Comparison of ENCODE assay signal across 24 cellular contexts in the genomic region with DNA sequence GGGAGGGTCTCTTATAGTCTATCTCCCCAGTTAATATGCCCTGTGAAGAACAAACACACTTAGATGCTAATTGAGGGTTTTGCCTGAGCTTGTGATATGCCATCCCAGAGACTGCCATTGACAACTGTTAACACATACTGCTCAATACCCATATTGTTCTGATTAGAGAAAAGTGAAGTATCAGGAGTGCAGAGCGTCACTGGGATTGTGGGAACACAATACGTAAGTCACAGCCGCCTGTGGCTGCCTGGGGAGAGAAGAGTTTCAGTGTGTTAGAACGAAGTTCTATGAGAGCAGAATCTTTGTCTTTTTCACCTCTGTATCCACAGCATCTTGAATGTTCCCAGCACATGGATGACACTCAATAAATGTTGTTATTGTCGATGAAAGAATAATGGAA.
"Had no signal": no experiment of that assay in that cellular context is flagged by ENCODE, and none has a peak within 500 bp of the region (broad histone marks: within the 10 kb centered on the region; RNA-seq: fewer than 3 reads in every experiment).

No MANE protein-coding gene starts in this region.

- H3K4me1 ChIP-seq: esophagus squamous epithelium, lower lobe of right lung, neural progenitor cell, parathyroid adenoma, upper lobe of right lung, uterus had no signal

- H3K9ac ChIP-seq: neural progenitor cell, parathyroid adenoma had no signal

- H3K4me1 Mint-ChIP-seq: mesothelial cell of epicardium; neural progenitor cell; stimulated activated effector memory CD8-positive, alpha-beta T cell treated with anti-CD3 and anti-CD28 coated beads, Interleukin-12 subunit alpha, Interleukin-12 subunit beta, amount 100 ng/mL, for 72 hours had no signal

- H3K27me3 ChIP-seq: esophagus squamous epithelium, neural progenitor cell, right atrium auricular region, transverse colon, upper lobe of right lung, uterus had no signal

- H3K27ac ChIP-seq: coronary artery, esophagus squamous epithelium, lower lobe of right lung, neural progenitor cell, parathyroid adenoma, right atrium auricular region, transverse colon, upper lobe of right lung, uterus had no signal

- H3K9me3 Mint-ChIP-seq: nephron; neural progenitor cell; stimulated activated effector memory CD8-positive, alpha-beta T cell treated with anti-CD3 and anti-CD28 coated beads, Interleukin-12 subunit alpha, Interleukin-12 subunit beta, amount 100 ng/mL, for 72 hours had no signal

- H2AFZ ChIP-seq: neural progenitor cell, parathyroid adenoma had no signal

- H3K4me3 ChIP-seq: coronary artery, esophagus squamous epithelium, lower lobe of right lung, mucosa of descending colon, neural progenitor cell, right atrium auricular region, transverse colon, upper lobe of right lung, uterus had no signal

- FAIRE-seq: keratinocyte had no signal

- H3K79me2 ChIP-seq: parathyroid adenoma had no signal

- H3K27ac Mint-ChIP-seq: mesothelial cell of epicardium; naive thymus-derived CD4-positive, alpha-beta T cell; nephron; neural progenitor cell; progenitor cell of endocrine pancreas; stimulated activated effector memory CD8-positive, alpha-beta T cell treated with anti-CD3 and anti-CD28 coated beads, Interleukin-12 subunit alpha, Interleukin-12 subunit beta, amount 100 ng/mL, for 72 hours; stimulated activated naive CD8-positive, alpha-beta T cell treated with anti-CD3 and anti-CD28 coated beads, Interleukin-15, Interleukin-2, amounts not matched to agents 100 ng/mL and 50 ng/mL, for 24 hours had no signal

- H3K36me3 ChIP-seq: neural progenitor cell, right atrium auricular region, transverse colon, uterus had no signal

- H3K4me3 Mint-ChIP-seq: mesothelial cell of epicardium; naive thymus-derived CD4-positive, alpha-beta T cell; nephron; neural progenitor cell; stimulated activated effector memory CD8-positive, alpha-beta T cell treated with anti-CD3 and anti-CD28 coated beads, Interleukin-12 subunit alpha, Interleukin-12 subunit beta, amount 100 ng/mL, for 72 hours; stimulated activated naive CD8-positive, alpha-beta T cell treated with anti-CD3 and anti-CD28 coated beads, Interleukin-15, Interleukin-2, amounts not matched to agents 100 ng/mL and 50 ng/mL, for 24 hours had no signal

- H3K9me3 ChIP-seq: esophagus squamous epithelium, lower lobe of right lung, mucosa of descending colon, right atrium auricular region, transverse colon, upper lobe of right lung, uterus had no signal

- H3K4me2 ChIP-seq: neural progenitor cell had no signal

- H3K27me3 Mint-ChIP-seq: progenitor cell of endocrine pancreas had no signal

- ATAC-seq: left ventricle myocardium superior; lower lobe of right lung; mucosa of descending colon; naive thymus-derived CD4-positive, alpha-beta T cell; sciatic nerve; stimulated activated effector memory CD8-positive, alpha-beta T cell treated with anti-CD3 and anti-CD28 coated beads, Interleukin-12 subunit alpha, Interleukin-12 subunit beta, amount 100 ng/mL, for 72 hours; upper lobe of right lung had no signal

- DNase-seq: dermis blood vessel endothelial cell; effector memory CD4-positive, alpha-beta T cell; esophagus squamous epithelium; foreskin melanocyte; left ventricle myocardium superior; lower lobe of right lung; mucosa of descending colon; naive thymus-derived CD4-positive, alpha-beta T cell; stimulated activated CD4-positive, alpha-beta T cell treated with anti-CD3 and anti-CD28 coated beads, Interleukin-2, amount 100 ng/mL, for 24 hours; stimulated activated CD4-positive, alpha-beta T cell treated with anti-CD3 and anti-CD28 coated beads, Interleukin-4, amount 100 ng/mL, for 24 hours; transverse colon; upper lobe of right lung; uterus had no signal
